In genomic region chr2:236748385-236748784, GRCh38 we compare ENCODE assay signal across 12 cellular contexts.
DNase-seq lines count a peak whose midpoint lies in the region; ATAC-seq and TF ChIP-seq lines count a peak whose summit lies in the region.
"Had no signal": no experiment of that assay in that cellular context is flagged by ENCODE, and none has a peak within 500 bp of the region (broad histone marks: within the 10 kb centered on the region; RNA-seq: fewer than 3 reads in every experiment).

No MANE protein-coding gene starts in this region.

- TF ChIP-seq CTCF in chondrocyte (IDR thresholded peaks at IDR 0.05) = no peak
- no peak for TF ChIP-seq CTCF in thoracic aorta (IDR thresholded peaks at IDR 0.05)

- DNase-seq in NOMO-1 (lab: John Stamatoyannopoulos, UW; ENCODE audit: unreplicated experiment in 2 of 2) (peak; percentile 93 to 98), chondrocyte (ENCODE audit: low spot score) (no peak), left lobe of liver (ENCODE audit: low spot score) (no peak), thoracic aorta (ENCODE audit: low spot score) (no peak), NCI-H774 (lab: John Stamatoyannopoulos, UW) (no peak), NCI-H748 (lab: John Stamatoyannopoulos, UW; ENCODE audit: unreplicated experiment) (no peak)
- DNase-seq: immature natural killer cell, SHP77 had no signal

- H3K27ac ChIP-seq in thoracic aorta = no peak overlapping the region
- H3K27ac ChIP-seq: VCaP had no signal

- H3K36me3 ChIP-seq in thoracic aorta = no peaks in the 10 kb centered on the region

- H3K4me3 Mint-ChIP-seq in chondrocyte (ENCODE audit: unreplicated experiment) = no peak overlapping the region
- H3K4me3 Mint-ChIP-seq: activated naive CD8-positive, alpha-beta T cell; immature natural killer cell had no signal

- no peaks in the 10 kb centered on the region for H3K36me3 Mint-ChIP-seq in chondrocyte (ENCODE audit: low read depth)
- H3K36me3 Mint-ChIP-seq: activated naive CD8-positive, alpha-beta T cell; immature natural killer cell had no signal

- peaks cover 10 to 30% of the 10 kb centered on the region in 2 donors for H3K4me1 ChIP-seq in thoracic aorta (ENCODE audit: control insufficient read depth in 1 of 2, low read depth in 2 of 2)

- no peaks in the 10 kb centered on the region for H3K9me3 ChIP-seq in thoracic aorta

- H3K27me3 Mint-ChIP-seq in chondrocyte (ENCODE audit: low read depth) = no peaks in the 10 kb centered on the region
- H3K27me3 Mint-ChIP-seq: activated naive CD8-positive, alpha-beta T cell had no signal

- ATAC-seq in left lobe of liver = peak; percentile 43
- peak; percentile 54 for ATAC-seq in thoracic aorta (ENCODE audit: insufficient number of reproducible peaks, low FRiP score, low read depth)
- ATAC-seq in GM18511 (IDR thresholded peaks at IDR 0.05; ENCODE audit: unreplicated experiment) = no peak
- no peak for ATAC-seq in HG02981 (IDR thresholded peaks at IDR 0.05; ENCODE audit: unreplicated experiment)

- peak overlapping the region; percentile 90 for H3K27ac Mint-ChIP-seq in chondrocyte (ENCODE audit: unreplicated experiment)
- H3K27ac Mint-ChIP-seq: activated naive CD8-positive, alpha-beta T cell; immature natural killer cell had no signal

- no peak overlapping the region for H3K4me3 ChIP-seq in thoracic aorta

- no peaks in the 10 kb centered on the region for H3K9me3 Mint-ChIP-seq in chondrocyte (ENCODE audit: low read depth)
- H3K9me3 Mint-ChIP-seq: immature natural killer cell had no signal

- no peaks in the 10 kb centered on the region for H3K27me3 ChIP-seq in thoracic aorta (replicated peaks; ENCODE audit: insufficient read depth)

- H3K4me1 Mint-ChIP-seq in chondrocyte (ENCODE audit: low read depth) = peaks cover 71% of the 10 kb centered on the region
- H3K4me1 Mint-ChIP-seq: immature natural killer cell had no signal

Comparison
In these comparisons a context has a peak if more than half of its experiments do, and no peak if none do; other contexts are left out.
1. DNase-seq: peak in NOMO-1 (2 of 2); none in chondrocyte (single experiment), left lobe of liver (single experiment), thoracic aorta (single experiment), NCI-H774 (single experiment) and NCI-H748 (single experiment).
2. ATAC-seq: peak in left lobe of liver (single experiment) and thoracic aorta (single experiment); none in GM18511 (single experiment) and HG02981 (single experiment).